Comparison of ENCODE assay signal across 8 cellular contexts in genomic region chr11:90222459-90223247, GRCh38. TPM values are rescaled to one million over a fixed set of nuclear protein-coding genes. Genes with fewer than 3 reads are reported as not detected.
A peak's percentile ranks its signal among the peaks of the same experiment; 100 is the strongest.
DNase-seq lines count a peak whose midpoint lies in the region; ATAC-seq, FAIRE-seq and TF ChIP-seq lines count a peak whose summit lies in the region.

TSS of gene CHORDC1 (minus strand) at chr11:90223049. CDS start at chr11:90222954, 95 bp downstream.

- no peaks in the 10 kb centered on the region for H3K9me3 Mint-ChIP-seq in astrocyte (ENCODE audit: unreplicated experiment)

- H2AFZ ChIP-seq in astrocyte (ENCODE audit: low read depth, low read length), result peak within 1 kb of the TSS; percentile 93
- peak within 1 kb of the TSS; percentile 84 for H2AFZ ChIP-seq in hepatocyte

- no peaks in the 10 kb centered on the region for H3K36me3 Mint-ChIP-seq in astrocyte (ENCODE audit: low read depth, unreplicated experiment)

- TF ChIP-seq CTCF in astrocyte (IDR thresholded peaks at IDR 0.05; ENCODE audit: insufficient read depth, low read depth, low read length) (no peak), hepatocyte (IDR thresholded peaks at IDR 0.05; ENCODE audit: poor library complexity) (no peak)

- H3K4me2 ChIP-seq in astrocyte (ENCODE audit: low read length), result peak within 1 kb of the TSS; percentile 93
- peak within 1 kb of the TSS; percentile 93 for H3K4me2 ChIP-seq in hepatocyte

- H3K27ac ChIP-seq in astrocyte (ENCODE audit: low read depth, low read length) (peak within 1 kb of the TSS; percentile 91), hepatocyte (peak within 1 kb of the TSS; percentile 93), rectal smooth muscle tissue (ENCODE audit: low read depth, low read length) (peak within 1 kb of the TSS; percentile 88), aorta (ENCODE audit: low read depth in 1 of 2, low read length in 2 of 2) (peak within 1 kb of the TSS; percentile 50 to 55)

- peaks cover 56% of the 10 kb centered on the region for H3K79me2 ChIP-seq in astrocyte (ENCODE audit: insufficient read depth, low read length)
- peaks cover 57% of the 10 kb centered on the region for H3K79me2 ChIP-seq in hepatocyte

- H3K4me1 Mint-ChIP-seq in astrocyte (ENCODE audit: low read depth, unreplicated experiment), result peaks cover 9% of the 10 kb centered on the region

- H3K27me3 ChIP-seq in astrocyte (ENCODE audit: insufficient read depth, low read length) (no peaks in the 10 kb centered on the region), hepatocyte (no peaks in the 10 kb centered on the region), rectal smooth muscle tissue (ENCODE audit: control insufficient read depth, insufficient read depth, low read length) (no peaks in the 10 kb centered on the region), aorta (ENCODE audit: control insufficient read depth in 1 of 2, insufficient read depth in 2 of 2, low read length in 1 of 2) (no peaks in the 10 kb centered on the region)

- H4K20me1 ChIP-seq in astrocyte (ENCODE audit: insufficient read depth, low read length) (peaks cover 42% of the 10 kb centered on the region), hepatocyte (ENCODE audit: insufficient read depth, poor library complexity, severe bottlenecking) (peaks cover 42% of the 10 kb centered on the region)

- H3K4me1 ChIP-seq in astrocyte (ENCODE audit: insufficient read depth, low read length) (peaks cover 20% of the 10 kb centered on the region), hepatocyte (ENCODE audit: insufficient read depth) (peaks cover 18% of the 10 kb centered on the region), rectal smooth muscle tissue (ENCODE audit: control insufficient read depth, insufficient read depth, low read length) (peaks cover 14% of the 10 kb centered on the region), aorta (ENCODE audit: control insufficient read depth in 1 of 2, insufficient read depth in 2 of 2, low read length in 2 of 2) (peaks cover 2 to 9% of the 10 kb centered on the region in 2 donors)

- ATAC-seq in HG02943 (IDR thresholded peaks at IDR 0.05; ENCODE audit: low read depth, unreplicated experiment) (peak; percentile 97), aorta (ENCODE audit: low FRiP score) (peak; percentile 97)

- peak; percentile 94 for FAIRE-seq in GM18507 (lab: Jason Lieb, UNC)
- FAIRE-seq in astrocyte (lab: Jason Lieb, UNC), result peak; percentile 52

- no peaks in the 10 kb centered on the region for H3K27me3 Mint-ChIP-seq in astrocyte (ENCODE audit: low read depth, unreplicated experiment)

- DNase-seq in GM18507 (ENCODE audit: extremely low spot score, insufficient read length, low read depth) (peak; percentile 76), NCI-H2029 treated with DMSO at 0.1 percent for 48 hours (lab: John Stamatoyannopoulos, UW) (peak; percentile 48), T-helper 22 cell (ENCODE audit: low read depth) (peak; percentile 83), astrocyte (ENCODE audit: low read depth) (peak; percentile 58), hepatocyte (ENCODE audit: low spot score) (peak; percentile 92), aorta (peak; percentile 95 to 98)

- H3K4me3 ChIP-seq in astrocyte (ENCODE audit: insufficient read depth, low read depth, low read length) (peak within 1 kb of the TSS; percentile 95), hepatocyte (peak within 1 kb of the TSS; percentile 78), rectal smooth muscle tissue (ENCODE audit: low read length) (peak within 1 kb of the TSS; percentile 77), aorta (ENCODE audit: low read length in 2 of 2) (peak within 1 kb of the TSS; percentile 73 to 95)

- no peaks in the 10 kb centered on the region for H3K36me3 ChIP-seq in astrocyte (ENCODE audit: insufficient read depth, low read length)
- H3K36me3 ChIP-seq in hepatocyte (replicated peaks; ENCODE audit: insufficient read depth, low read depth), result no peaks in the 10 kb centered on the region
- H3K36me3 ChIP-seq in rectal smooth muscle tissue (ENCODE audit: control insufficient read depth, insufficient read depth, low read length), result no peaks in the 10 kb centered on the region
- no peaks in the 10 kb centered on the region for H3K36me3 ChIP-seq in aorta (ENCODE audit: control insufficient read depth in 1 of 2, insufficient read depth in 2 of 2, low read length in 1 of 2)

- H3K9ac ChIP-seq in astrocyte (ENCODE audit: low read length), result peak within 1 kb of the TSS; percentile 94
- H3K9ac ChIP-seq in rectal smooth muscle tissue (ENCODE audit: low read length), result peak within 1 kb of the TSS; percentile 90

- WGBS in hepatocyte (ENCODE audit: low lambda C conversion rate, missing lambda C conversion rate), result 1% methylated on average over 60 of the region's 71 CpGs
- WGBS in aorta, 2 donors, result 0 to 1% methylated on average over 71 of the region's 71 CpGs

- H3K4me3 Mint-ChIP-seq in astrocyte (ENCODE audit: unreplicated experiment), result peak within 1 kb of the TSS; percentile 98

- peak within 1 kb of the TSS; percentile 96 for H3K27ac Mint-ChIP-seq in astrocyte (ENCODE audit: unreplicated experiment)

- H3K9me3 ChIP-seq in astrocyte (ENCODE audit: insufficient read depth, low read depth, low read length) (no peaks in the 10 kb centered on the region), hepatocyte (ENCODE audit: low read depth) (no peaks in the 10 kb centered on the region), aorta (ENCODE audit: control insufficient read depth, low read length) (no peaks in the 10 kb centered on the region)

- H3K9me2 ChIP-seq in hepatocyte (replicated peaks; ENCODE audit: insufficient read depth), result no peaks in the 10 kb centered on the region

- intact Hi-C loops in aorta (cut with DNase I), result loop anchor here in 1 of 2 donors (10.0 kb wide), 1 partner anchor 232 kb away; no protein-coding TSS in a partner anchor

RNA-seq across cellular contexts. Expression of gene CHORDC1, which starts in this region (rescaled TPM):
- total RNA-seq in astrocyte, result 51.6 and 59.2 TPM in 2 replicates
- 46.6 and 57.0 TPM in 2 replicates for total RNA-seq in hepatocyte
- 30.6 and 35.9 TPM in 2 replicates for polyA plus RNA-seq in hepatocyte
- total RNA-seq in aorta, result 10 to 100 TPM; 38.8 to 54.2 TPM
- 10 to 100 TPM; 17.3 to 24.7 TPM for polyA plus RNA-seq in aorta

Comparison
In these comparisons a context has a peak if more than half of its experiments do, and no peak if none do; other contexts are left out.
1. Peak in every context shown above with its lines: DNase-seq, ATAC-seq, H3K4me3 ChIP-seq and H3K27ac ChIP-seq.